Comparison of ENCODE assay signal across 12 cellular contexts in genomic region chr9:131272212-131272611, GRCh38. TPM values are rescaled to one million over a fixed set of nuclear protein-coding genes. Genes with fewer than 3 reads are reported as not detected.
DNase-seq lines count a peak whose midpoint lies in the region; ATAC-seq, FAIRE-seq and TF ChIP-seq lines count a peak whose summit lies in the region.
"Had no signal": no experiment of that assay in that cellular context is flagged by ENCODE, and none has a peak within 500 bp of the region (broad histone marks: within the 10 kb centered on the region; RNA-seq: fewer than 3 reads in every experiment).

No MANE protein-coding gene starts in this region.

- ATAC-seq in heart right ventricle (no peak), Right ventricle myocardium superior (ENCODE audit: poor library complexity) (no peak), upper lobe of right lung (no peak), GM19452 (IDR thresholded peaks at IDR 0.05; ENCODE audit: unreplicated experiment) (no peak)

- TF ChIP-seq CTCF in heart right ventricle (IDR thresholded peaks at IDR 0.05) = no peak
- no peak for TF ChIP-seq CTCF in upper lobe of right lung (IDR thresholded peaks at IDR 0.05)

- DNase-seq in heart right ventricle = no peak
- no peak for DNase-seq in Right ventricle myocardium superior
- DNase-seq in activated T-helper 2 cell treated with anti-CD3 and anti-CD28 coated beads, Interferon-gamma antibody, Interleukin-2, Interleukin-4, amounts not matched to agents 10 μg/mL and 5 μg/mL and 100 μg/mL, durations not matched to agents 14 hours and 24 hours and 36 hours (ENCODE audit: low spot score) = no peak
- DNase-seq in upper lobe of right lung = no peak
- DNase-seq in RCC 7860 (ENCODE audit: low spot score) = no peak
- no peak for DNase-seq in NCI-H1105 (lab: John Stamatoyannopoulos, UW)
- DNase-seq: foreskin fibroblast; mesendoderm; NCI-H187 treated with DMSO at 0.1 percent for 48 hours; stimulated activated CD4-positive, alpha-beta T cell treated with anti-CD3 and anti-CD28 coated beads, Interleukin-12 subunit alpha, Interleukin-12 subunit beta, amount 100 ng/mL, for 4 hours had no signal

- intact Hi-C loops in heart right ventricle (cut with DNase I) = loop anchor here in 4 of 10 donors (5.0 to 10.0 kb wide), 3 partner anchors 63 to 95 kb away; no protein-coding TSS in a partner anchor
- intact Hi-C loops in Right ventricle myocardium superior (cut with DNase I) = no loop called here
- intact Hi-C loops in activated T-helper 2 cell treated with anti-CD3 and anti-CD28 coated beads, Interferon-gamma antibody, Interleukin-2, Interleukin-4, amounts not matched to agents 10 μg/mL and 5 μg/mL and 100 μg/mL, durations not matched to agents 14 hours and 24 hours and 36 hours (cut with micrococcal nuclease) = loop anchor here (5.0 to 10.0 kb wide), 3 partner anchors 125 to 1237 kb away; no protein-coding TSS in a partner anchor
- intact Hi-C loops in upper lobe of right lung (cut with DNase I) = no loop called here

- FAIRE-seq in RCC 7860 (lab: Jason Lieb, UNC) = no peak

- WGBS in heart right ventricle, 2 donors = 51 to 63% methylated on average over 3 of the region's 3 CpGs

- peak overlapping the region; percentile 97 for H3K27ac Mint-ChIP-seq in activated T-helper 2 cell treated with anti-CD3 and anti-CD28 coated beads, Interferon-gamma antibody, Interleukin-2, Interleukin-4, amounts not matched to agents 10 μg/mL and 5 μg/mL and 100 μg/mL, durations not matched to agents 14 hours and 24 hours and 36 hours

- H3K36me3 ChIP-seq in heart right ventricle (no peaks in the 10 kb centered on the region), upper lobe of right lung (no peaks in the 10 kb centered on the region)

- peaks cover 64% of the 10 kb centered on the region for H3K36me3 Mint-ChIP-seq in activated T-helper 2 cell treated with anti-CD3 and anti-CD28 coated beads, Interferon-gamma antibody, Interleukin-2, Interleukin-4, amounts not matched to agents 10 μg/mL and 5 μg/mL and 100 μg/mL, durations not matched to agents 14 hours and 24 hours and 36 hours (ENCODE audit: low read depth)

- H3K9me3 Mint-ChIP-seq in activated T-helper 2 cell treated with anti-CD3 and anti-CD28 coated beads, Interferon-gamma antibody, Interleukin-2, Interleukin-4, amounts not matched to agents 10 μg/mL and 5 μg/mL and 100 μg/mL, durations not matched to agents 14 hours and 24 hours and 36 hours = no peaks in the 10 kb centered on the region

- H3K27me3 Mint-ChIP-seq in activated T-helper 2 cell treated with anti-CD3 and anti-CD28 coated beads, Interferon-gamma antibody, Interleukin-2, Interleukin-4, amounts not matched to agents 10 μg/mL and 5 μg/mL and 100 μg/mL, durations not matched to agents 14 hours and 24 hours and 36 hours (ENCODE audit: low read depth) = no peaks in the 10 kb centered on the region

- peak overlapping the region in 9 of 10 donors; percentile 59 to 92 (median 85) for H3K4me3 ChIP-seq in heart right ventricle
- peak overlapping the region; percentile 99 for H3K4me3 ChIP-seq in mononuclear cell (ENCODE audit: low read length)
- H3K4me3 ChIP-seq in upper lobe of right lung = peak overlapping the region; percentile 67

- H3K4me1 ChIP-seq in heart right ventricle (peaks cover 33 to 85% (median 68%) of the 10 kb centered on the region in 9 donors), mononuclear cell (ENCODE audit: insufficient read depth, low read length) (peaks cover 72% of the 10 kb centered on the region), upper lobe of right lung (peaks cover 32% of the 10 kb centered on the region)

- no peaks in the 10 kb centered on the region for H3K9me3 ChIP-seq in heart right ventricle
- no peaks in the 10 kb centered on the region for H3K9me3 ChIP-seq in mononuclear cell (ENCODE audit: low read depth, low read length)
- H3K9me3 ChIP-seq in upper lobe of right lung = no peaks in the 10 kb centered on the region

- H3K27ac ChIP-seq in heart right ventricle (peak overlapping the region; percentile 29 to 99 (median 98)), upper lobe of right lung (peak overlapping the region; percentile 84)

- no peaks in the 10 kb centered on the region for H3K27me3 ChIP-seq in heart right ventricle
- H3K27me3 ChIP-seq in mononuclear cell (ENCODE audit: insufficient read depth, low read length) = no peaks in the 10 kb centered on the region
- no peaks in the 10 kb centered on the region for H3K27me3 ChIP-seq in upper lobe of right lung

- H3K4me1 Mint-ChIP-seq in activated T-helper 2 cell treated with anti-CD3 and anti-CD28 coated beads, Interferon-gamma antibody, Interleukin-2, Interleukin-4, amounts not matched to agents 10 μg/mL and 5 μg/mL and 100 μg/mL, durations not matched to agents 14 hours and 24 hours and 36 hours (ENCODE audit: low read depth) = peaks cover 41% of the 10 kb centered on the region

- H3K4me3 Mint-ChIP-seq in activated T-helper 2 cell treated with anti-CD3 and anti-CD28 coated beads, Interferon-gamma antibody, Interleukin-2, Interleukin-4, amounts not matched to agents 10 μg/mL and 5 μg/mL and 100 μg/mL, durations not matched to agents 14 hours and 24 hours and 36 hours (ENCODE audit: low read depth) = peak overlapping the region; percentile 100

RNA-seq across cellular contexts. Expression of gene FAM78A, which starts 4.1 kb away (rescaled TPM):
- total RNA-seq in heart right ventricle (10 to 100 TPM; 21.0 to 53.1 (median 32.3) TPM), Right ventricle myocardium superior (55.7 TPM), mononuclear cell (32.3 TPM), upper lobe of right lung (14.8 TPM)
- 10 to 100 TPM in 1 of 2 donors, 1 to 10 TPM in 1; 7.0 to 27.3 TPM for polyA plus RNA-seq in heart right ventricle
- 55.3 and 55.5 TPM in 2 replicates for total RNA-seq in activated T-helper 2 cell treated with anti-CD3 and anti-CD28 coated beads, Interferon-gamma antibody, Interleukin-2, Interleukin-4, amounts not matched to agents 10 μg/mL and 5 μg/mL and 100 μg/mL, durations not matched to agents 14 hours and 24 hours and 36 hours

RNA-seq across cellular contexts. Expression of gene PLPP7, which starts 17.3 kb away (rescaled TPM):
- total RNA-seq in heart right ventricle = 100 to 1,000 TPM in 5 of 10 donors, 10 to 100 TPM in 5; 76.1 to 140 (median 102) TPM
- polyA plus RNA-seq in heart right ventricle = 100 to 1,000 TPM in 1 of 2 donors, 10 to 100 TPM in 1; 42.6 to 129 TPM
- total RNA-seq in Right ventricle myocardium superior = 115 TPM
- 0.21 TPM in 1 of 2 replicates, not detected in the other for total RNA-seq in activated T-helper 2 cell treated with anti-CD3 and anti-CD28 coated beads, Interferon-gamma antibody, Interleukin-2, Interleukin-4, amounts not matched to agents 10 μg/mL and 5 μg/mL and 100 μg/mL, durations not matched to agents 14 hours and 24 hours and 36 hours
- total RNA-seq in mononuclear cell = 0.52 TPM
- total RNA-seq in upper lobe of right lung = 1.5 TPM

Comparison
In these comparisons a context has a peak if more than half of its experiments do, and no peak if none do; other contexts are left out.
1. RNA of gene PLPP7, which starts 17.3 kb away (total RNA-seq): 115 TPM in Right ventricle myocardium superior (single experiment) and 76.1 to 140 TPM in heart right ventricle; 1.5 TPM in upper lobe of right lung (single experiment), 0.52 TPM in mononuclear cell (single experiment) and 0.21 TPM in activated T-helper 2 cell treated with anti-CD3 and anti-CD28 coated beads, Interferon-gamma antibody, Interleukin-2, Interleukin-4, amounts not matched to agents 10 μg/mL and 5 μg/mL and 100 μg/mL, durations not matched to agents 14 hours and 24 hours and 36 hours; every median in the first group is over 10 times any median in the second.
2. Peak in every context shown above with its lines, with median percentiles within 50 percentile points of each other: H3K4me3 ChIP-seq.